ENCODE assay signal across 1 cellular context in genomic region chr6:4297348-4297747, GRCh38.
TF ChIP-seq lines count a peak whose summit lies in the region.

No MANE protein-coding gene starts in this region.

TF ChIP-seq in WTC11, 78 proteins besides CTCF, POLR2A, EP300 and RAD21 (continued from another document):
- TF ChIP-seq ARID4B (CRISPR knock-in tag; IDR thresholded peaks at IDR 0.05; ENCODE audit: borderline replicate concordance) (no peak), ZNF232 (CRISPR knock-in tag; IDR thresholded peaks at IDR 0.05) (no peak), TP53 (CRISPR knock-in tag; IDR thresholded peaks at IDR 0.05) (no peak), PRRX2 (CRISPR knock-in tag; IDR thresholded peaks at IDR 0.05) (no peak), IRF1 (CRISPR knock-in tag; IDR thresholded peaks at IDR 0.05) (no peak), ZMAT4 (CRISPR knock-in tag; IDR thresholded peaks at IDR 0.05) (no peak), ZNF532 (CRISPR knock-in tag; IDR thresholded peaks at IDR 0.05; ENCODE audit: borderline replicate concordance) (no peak), NFATC4 (CRISPR knock-in tag; IDR thresholded peaks at IDR 0.05) (no peak)
